In the genomic region with DNA sequence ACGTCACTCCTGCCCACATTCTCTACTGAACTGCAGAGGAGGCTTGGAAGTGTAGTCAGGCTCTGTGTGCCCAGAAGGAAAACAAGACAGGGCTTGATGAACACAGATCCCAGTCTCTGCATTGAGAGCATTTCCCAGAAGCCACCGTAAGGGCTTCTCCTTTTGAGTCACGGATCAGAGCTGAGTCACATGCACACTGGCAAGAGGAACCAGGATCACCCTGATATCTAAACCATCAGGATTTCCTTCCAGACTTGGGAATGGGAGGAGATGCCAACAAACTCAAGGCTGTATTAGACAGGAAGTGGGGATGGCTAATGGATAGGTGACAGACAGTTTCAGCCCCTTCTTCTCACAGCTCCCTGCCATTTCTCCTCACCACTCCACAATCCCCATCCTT, we compare ENCODE assay signal across 3 cellular contexts.
TF ChIP-seq lines count a peak whose summit lies in the region.

No MANE protein-coding gene starts in this region.

TF ChIP-seq in HCT116, 20 proteins besides CTCF, POLR2A, EP300 and RAD21:
- TF ChIP-seq JUND (IDR thresholded peaks at IDR 0.05), result no peak
- TF ChIP-seq EZH2 (IDR thresholded peaks at IDR 0.05), result no peak
- no peak for TF ChIP-seq SRF (IDR thresholded peaks at IDR 0.05; ENCODE audit: low read depth)
- TF ChIP-seq, protein P1, sequence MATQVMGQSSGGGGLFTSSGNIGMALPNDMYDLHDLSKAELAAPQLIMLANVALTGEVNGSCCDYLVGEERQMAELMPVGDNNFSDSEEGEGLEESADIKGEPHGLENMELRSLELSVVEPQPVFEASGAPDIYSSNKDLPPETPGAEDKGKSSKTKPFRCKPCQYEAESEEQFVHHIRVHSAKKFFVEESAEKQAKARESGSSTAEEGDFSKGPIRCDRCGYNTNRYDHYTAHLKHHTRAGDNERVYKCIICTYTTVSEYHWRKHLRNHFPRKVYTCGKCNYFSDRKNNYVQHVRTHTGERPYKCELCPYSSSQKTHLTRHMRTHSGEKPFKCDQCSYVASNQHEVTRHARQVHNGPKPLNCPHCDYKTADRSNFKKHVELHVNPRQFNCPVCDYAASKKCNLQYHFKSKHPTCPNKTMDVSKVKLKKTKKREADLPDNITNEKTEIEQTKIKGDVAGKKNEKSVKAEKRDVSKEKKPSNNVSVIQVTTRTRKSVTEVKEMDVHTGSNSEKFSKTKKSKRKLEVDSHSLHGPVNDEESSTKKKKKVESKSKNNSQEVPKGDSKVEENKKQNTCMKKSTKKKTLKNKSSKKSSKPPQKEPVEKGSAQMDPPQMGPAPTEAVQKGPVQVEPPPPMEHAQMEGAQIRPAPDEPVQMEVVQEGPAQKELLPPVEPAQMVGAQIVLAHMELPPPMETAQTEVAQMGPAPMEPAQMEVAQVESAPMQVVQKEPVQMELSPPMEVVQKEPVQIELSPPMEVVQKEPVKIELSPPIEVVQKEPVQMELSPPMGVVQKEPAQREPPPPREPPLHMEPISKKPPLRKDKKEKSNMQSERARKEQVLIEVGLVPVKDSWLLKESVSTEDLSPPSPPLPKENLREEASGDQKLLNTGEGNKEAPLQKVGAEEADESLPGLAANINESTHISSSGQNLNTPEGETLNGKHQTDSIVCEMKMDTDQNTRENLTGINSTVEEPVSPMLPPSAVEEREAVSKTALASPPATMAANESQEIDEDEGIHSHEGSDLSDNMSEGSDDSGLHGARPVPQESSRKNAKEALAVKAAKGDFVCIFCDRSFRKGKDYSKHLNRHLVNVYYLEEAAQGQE (IDR thresholded peaks at IDR 0.05; ENCODE audit: low read depth), result no peak
- TF ChIP-seq SP1 (IDR thresholded peaks at IDR 0.05; ENCODE audit: low read depth), result no peak
- no peak for TF ChIP-seq CEBPB (IDR thresholded peaks at IDR 0.05; ENCODE audit: low read depth)
- no peak for TF ChIP-seq EZH2phosphoT487 (IDR thresholded peaks at IDR 0.05; ENCODE audit: borderline replicate concordance)
- TF ChIP-seq SIN3A (IDR thresholded peaks at IDR 0.05; ENCODE audit: low read depth), result no peak
- TF ChIP-seq ZFX (IDR thresholded peaks at IDR 0.05), result no peak
- no peak for TF ChIP-seq CBX3 (IDR thresholded peaks at IDR 0.05; ENCODE audit: low read depth)
- TF ChIP-seq POLR2AphosphoS5 (IDR thresholded peaks at IDR 0.05; ENCODE audit: low read depth, low read length), result no peak
- TF ChIP-seq, protein P2, sequence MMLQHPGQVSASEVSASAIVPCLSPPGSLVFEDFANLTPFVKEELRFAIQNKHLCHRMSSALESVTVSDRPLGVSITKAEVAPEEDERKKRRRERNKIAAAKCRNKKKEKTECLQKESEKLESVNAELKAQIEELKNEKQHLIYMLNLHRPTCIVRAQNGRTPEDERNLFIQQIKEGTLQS (IDR thresholded peaks at IDR 0.05), result no peak
- TF ChIP-seq, protein P3, sequence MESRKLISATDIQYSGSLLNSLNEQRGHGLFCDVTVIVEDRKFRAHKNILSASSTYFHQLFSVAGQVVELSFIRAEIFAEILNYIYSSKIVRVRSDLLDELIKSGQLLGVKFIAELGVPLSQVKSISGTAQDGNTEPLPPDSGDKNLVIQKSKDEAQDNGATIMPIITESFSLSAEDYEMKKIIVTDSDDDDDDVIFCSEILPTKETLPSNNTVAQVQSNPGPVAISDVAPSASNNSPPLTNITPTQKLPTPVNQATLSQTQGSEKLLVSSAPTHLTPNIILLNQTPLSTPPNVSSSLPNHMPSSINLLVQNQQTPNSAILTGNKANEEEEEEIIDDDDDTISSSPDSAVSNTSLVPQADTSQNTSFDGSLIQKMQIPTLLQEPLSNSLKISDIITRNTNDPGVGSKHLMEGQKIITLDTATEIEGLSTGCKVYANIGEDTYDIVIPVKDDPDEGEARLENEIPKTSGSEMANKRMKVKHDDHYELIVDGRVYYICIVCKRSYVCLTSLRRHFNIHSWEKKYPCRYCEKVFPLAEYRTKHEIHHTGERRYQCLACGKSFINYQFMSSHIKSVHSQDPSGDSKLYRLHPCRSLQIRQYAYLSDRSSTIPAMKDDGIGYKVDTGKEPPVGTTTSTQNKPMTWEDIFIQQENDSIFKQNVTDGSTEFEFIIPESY (IDR thresholded peaks at IDR 0.05; ENCODE audit: extremely low read depth, insufficient replicate concordance, low read length), result no peak
- TF ChIP-seq YY1 (IDR thresholded peaks at IDR 0.05; ENCODE audit: extremely low read depth, insufficient replicate concordance, low read depth, low read length), result no peak
- TF ChIP-seq ZNF274 (IDR thresholded peaks at IDR 0.05; ENCODE audit: low read depth, low read length), result no peak
- no peak for TF ChIP-seq FOSL1 (IDR thresholded peaks at IDR 0.05; ENCODE audit: low read depth)

TF ChIP-seq in SK-N-SH, 30 proteins besides CTCF, POLR2A, EP300 and RAD21:
- TF ChIP-seq RXRA (IDR thresholded peaks at IDR 0.05; ENCODE audit: borderline replicate concordance, low read depth), result 0 out of 2 replicates have a peak, but pooled peaks have one; percentile 24
- TF ChIP-seq POLR2AphosphoS5 (IDR thresholded peaks at IDR 0.05; ENCODE audit: low read depth, low read length), result peak; percentile 49; the same call in 1 of the 2 replicates
- TF ChIP-seq, protein P4, sequence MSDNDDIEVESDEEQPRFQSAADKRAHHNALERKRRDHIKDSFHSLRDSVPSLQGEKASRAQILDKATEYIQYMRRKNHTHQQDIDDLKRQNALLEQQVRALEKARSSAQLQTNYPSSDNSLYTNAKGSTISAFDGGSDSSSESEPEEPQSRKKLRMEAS (IDR thresholded peaks at IDR 0.05; ENCODE audit: low read depth), result peak; percentile 52; the same call in 1 of the 2 replicates
- peak; percentile 66 for TF ChIP-seq JUND (IDR thresholded peaks at IDR 0.05)
- TF ChIP-seq NFIC (IDR thresholded peaks at IDR 0.05; ENCODE audit: borderline replicate concordance), result peak; percentile 64; the same call in 1 of the 2 replicates
- no peak for TF ChIP-seq NRF1 (IDR thresholded peaks at IDR 0.05; ENCODE audit: low read depth, low read length)
- TF ChIP-seq TCF12 (IDR thresholded peaks at IDR 0.05), result peak; percentile 48; the same call in 1 of the 2 replicates
- TF ChIP-seq FOSL2 (IDR thresholded peaks at IDR 0.05; ENCODE audit: borderline replicate concordance, low read depth), result peak; percentile 76; the same call in 1 of the 2 replicates
- TF ChIP-seq SMC3 (IDR thresholded peaks at IDR 0.05; ENCODE audit: low read depth, low read length), result no peak

TF ChIP-seq in GM23338, 12 proteins besides CTCF, POLR2A, EP300 and RAD21:
- TF ChIP-seq CREB1 (CRISPR knock-in tag; IDR thresholded peaks at IDR 0.05; ENCODE audit: low read depth), result no peak
- no peak for TF ChIP-seq POLR2AphosphoS5 (IDR thresholded peaks at IDR 0.05; ENCODE audit: low read depth)
- TF ChIP-seq, protein P5, sequence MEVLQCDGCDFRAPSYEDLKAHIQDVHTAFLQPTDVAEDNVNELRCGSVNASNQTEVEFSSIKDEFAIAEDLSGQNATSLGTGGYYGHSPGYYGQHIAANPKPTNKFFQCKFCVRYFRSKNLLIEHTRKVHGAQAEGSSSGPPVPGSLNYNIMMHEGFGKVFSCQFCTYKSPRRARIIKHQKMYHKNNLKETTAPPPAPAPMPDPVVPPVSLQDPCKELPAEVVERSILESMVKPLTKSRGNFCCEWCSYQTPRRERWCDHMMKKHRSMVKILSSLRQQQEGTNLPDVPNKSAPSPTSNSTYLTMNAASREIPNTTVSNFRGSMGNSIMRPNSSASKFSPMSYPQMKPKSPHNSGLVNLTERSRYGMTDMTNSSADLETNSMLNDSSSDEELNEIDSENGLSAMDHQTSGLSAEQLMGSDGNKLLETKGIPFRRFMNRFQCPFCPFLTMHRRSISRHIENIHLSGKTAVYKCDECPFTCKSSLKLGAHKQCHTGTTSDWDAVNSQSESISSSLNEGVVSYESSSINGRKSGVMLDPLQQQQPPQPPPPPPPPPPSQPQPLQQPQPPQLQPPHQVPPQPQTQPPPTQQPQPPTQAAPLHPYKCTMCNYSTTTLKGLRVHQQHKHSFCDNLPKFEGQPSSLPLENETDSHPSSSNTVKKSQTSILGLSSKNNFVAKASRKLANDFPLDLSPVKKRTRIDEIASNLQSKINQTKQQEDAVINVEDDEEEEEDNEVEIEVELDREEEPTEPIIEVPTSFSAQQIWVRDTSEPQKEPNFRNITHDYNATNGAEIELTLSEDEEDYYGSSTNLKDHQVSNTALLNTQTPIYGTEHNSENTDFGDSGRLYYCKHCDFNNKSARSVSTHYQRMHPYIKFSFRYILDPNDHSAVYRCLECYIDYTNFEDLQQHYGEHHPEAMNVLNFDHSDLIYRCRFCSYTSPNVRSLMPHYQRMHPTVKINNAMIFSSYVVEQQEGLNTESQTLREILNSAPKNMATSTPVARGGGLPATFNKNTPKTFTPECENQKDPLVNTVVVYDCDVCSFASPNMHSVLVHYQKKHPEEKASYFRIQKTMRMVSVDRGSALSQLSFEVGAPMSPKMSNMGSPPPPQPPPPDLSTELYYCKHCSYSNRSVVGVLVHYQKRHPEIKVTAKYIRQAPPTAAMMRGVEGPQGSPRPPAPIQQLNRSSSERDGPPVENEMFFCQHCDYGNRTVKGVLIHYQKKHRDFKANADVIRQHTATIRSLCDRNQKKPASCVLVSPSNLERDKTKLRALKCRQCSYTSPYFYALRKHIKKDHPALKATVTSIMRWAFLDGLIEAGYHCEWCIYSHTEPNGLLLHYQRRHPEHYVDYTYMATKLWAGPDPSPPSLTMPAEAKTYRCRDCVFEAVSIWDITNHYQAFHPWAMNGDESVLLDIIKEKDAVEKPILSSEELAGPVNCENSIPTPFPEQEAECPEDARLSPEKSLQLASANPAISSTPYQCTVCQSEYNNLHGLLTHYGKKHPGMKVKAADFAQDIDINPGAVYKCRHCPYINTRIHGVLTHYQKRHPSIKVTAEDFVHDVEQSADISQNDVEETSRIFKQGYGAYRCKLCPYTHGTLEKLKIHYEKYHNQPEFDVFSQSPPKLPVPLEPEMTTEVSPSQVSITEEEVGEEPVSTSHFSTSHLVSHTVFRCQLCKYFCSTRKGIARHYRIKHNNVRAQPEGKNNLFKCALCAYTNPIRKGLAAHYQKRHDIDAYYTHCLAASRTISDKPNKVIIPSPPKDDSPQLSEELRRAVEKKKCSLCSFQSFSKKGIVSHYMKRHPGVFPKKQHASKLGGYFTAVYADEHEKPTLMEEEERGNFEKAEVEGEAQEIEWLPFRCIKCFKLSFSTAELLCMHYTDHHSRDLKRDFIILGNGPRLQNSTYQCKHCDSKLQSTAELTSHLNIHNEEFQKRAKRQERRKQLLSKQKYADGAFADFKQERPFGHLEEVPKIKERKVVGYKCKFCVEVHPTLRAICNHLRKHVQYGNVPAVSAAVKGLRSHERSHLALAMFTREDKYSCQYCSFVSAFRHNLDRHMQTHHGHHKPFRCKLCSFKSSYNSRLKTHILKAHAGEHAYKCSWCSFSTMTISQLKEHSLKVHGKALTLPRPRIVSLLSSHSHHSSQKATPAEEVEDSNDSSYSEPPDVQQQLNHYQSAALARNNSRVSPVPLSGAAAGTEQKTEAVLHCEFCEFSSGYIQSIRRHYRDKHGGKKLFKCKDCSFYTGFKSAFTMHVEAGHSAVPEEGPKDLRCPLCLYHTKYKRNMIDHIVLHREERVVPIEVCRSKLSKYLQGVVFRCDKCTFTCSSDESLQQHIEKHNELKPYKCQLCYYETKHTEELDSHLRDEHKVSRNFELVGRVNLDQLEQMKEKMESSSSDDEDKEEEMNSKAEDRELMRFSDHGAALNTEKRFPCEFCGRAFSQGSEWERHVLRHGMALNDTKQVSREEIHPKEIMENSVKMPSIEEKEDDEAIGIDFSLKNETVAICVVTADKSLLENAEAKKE (CRISPR knock-in tag; IDR thresholded peaks at IDR 0.05), result no peak
- TF ChIP-seq ZNF331 (CRISPR knock-in tag; IDR thresholded peaks at IDR 0.05; ENCODE audit: low read depth), result no peak
- TF ChIP-seq ZNF114 (CRISPR knock-in tag; IDR thresholded peaks at IDR 0.05), result no peak
- no peak for TF ChIP-seq NANOG (IDR thresholded peaks at IDR 0.05; ENCODE audit: borderline replicate concordance)
- TF ChIP-seq, protein P6, sequence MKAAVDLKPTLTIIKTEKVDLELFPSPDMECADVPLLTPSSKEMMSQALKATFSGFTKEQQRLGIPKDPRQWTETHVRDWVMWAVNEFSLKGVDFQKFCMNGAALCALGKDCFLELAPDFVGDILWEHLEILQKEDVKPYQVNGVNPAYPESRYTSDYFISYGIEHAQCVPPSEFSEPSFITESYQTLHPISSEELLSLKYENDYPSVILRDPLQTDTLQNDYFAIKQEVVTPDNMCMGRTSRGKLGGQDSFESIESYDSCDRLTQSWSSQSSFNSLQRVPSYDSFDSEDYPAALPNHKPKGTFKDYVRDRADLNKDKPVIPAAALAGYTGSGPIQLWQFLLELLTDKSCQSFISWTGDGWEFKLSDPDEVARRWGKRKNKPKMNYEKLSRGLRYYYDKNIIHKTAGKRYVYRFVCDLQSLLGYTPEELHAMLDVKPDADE (IDR thresholded peaks at IDR 0.05), result no peak
- TF ChIP-seq, protein P1 (IDR thresholded peaks at IDR 0.05; ENCODE audit: unreplicated experiment), result no peak
- no peak for TF ChIP-seq STAT1 (IDR thresholded peaks at IDR 0.05; ENCODE audit: unreplicated experiment)
- TF ChIP-seq JUNB (IDR thresholded peaks at IDR 0.05; ENCODE audit: unreplicated experiment), result no peak
- no peak for TF ChIP-seq EZH2phosphoT487 (IDR thresholded peaks at IDR 0.05; ENCODE audit: unreplicated experiment)
- TF ChIP-seq EZH2 (IDR thresholded peaks at IDR 0.05; ENCODE audit: low read depth, unreplicated experiment), result no peak
